8 cellular contexts compared by ENCODE assay signal in the genomic region with DNA sequence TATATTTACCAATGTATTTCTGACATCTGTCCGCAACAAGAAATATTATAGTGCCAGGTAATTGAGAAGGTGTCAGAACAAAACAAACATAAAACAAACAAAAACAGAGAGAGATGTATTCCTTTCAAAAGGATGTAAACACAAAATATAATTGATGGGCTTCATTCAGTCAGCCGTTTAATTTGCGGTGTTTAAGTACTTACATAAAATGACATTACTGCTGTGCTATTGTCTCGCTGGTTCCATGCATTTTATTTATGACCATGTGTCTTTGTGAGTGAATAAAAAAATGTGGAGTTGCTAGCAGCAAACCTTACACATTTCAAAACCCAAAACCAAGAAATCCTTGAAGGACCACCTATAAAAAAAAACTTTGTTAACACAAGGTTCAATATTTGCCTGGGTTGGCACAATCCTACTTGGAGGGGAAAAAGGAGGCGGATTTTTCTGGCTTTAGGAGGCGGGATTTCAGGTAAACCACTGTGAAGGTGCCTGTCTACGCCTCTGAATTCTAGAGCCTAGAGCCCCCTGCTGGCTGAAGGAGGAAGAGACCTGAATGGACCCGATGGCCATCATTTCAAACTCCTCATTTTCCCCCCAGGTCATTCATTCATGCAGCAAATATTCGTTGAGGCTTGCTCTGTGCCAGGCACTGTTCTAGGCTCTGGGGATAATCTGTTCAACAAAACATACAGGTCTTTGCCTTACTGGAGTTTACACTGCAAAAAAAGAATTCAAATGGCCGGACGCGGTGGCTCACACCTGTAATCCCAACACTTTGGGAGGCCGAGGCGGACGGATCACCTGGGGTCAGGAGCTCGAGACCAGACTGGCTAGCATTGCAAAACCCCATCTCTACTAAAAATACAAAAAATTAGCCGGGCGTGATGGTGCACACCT.
DNase-seq lines count a peak whose midpoint lies in the region; ATAC-seq and TF ChIP-seq lines count a peak whose summit lies in the region.

No MANE protein-coding gene starts in this region.

- no peak overlapping the region for H3K4me3 Mint-ChIP-seq in activated CD4-positive, alpha-beta T cell treated with anti-CD3 and anti-CD28 coated beads for 36 hours
- no peak overlapping the region for H3K4me3 Mint-ChIP-seq in memory B cell

- no peaks in the 10 kb centered on the region for H3K36me3 Mint-ChIP-seq in activated CD4-positive, alpha-beta T cell treated with anti-CD3 and anti-CD28 coated beads for 36 hours (ENCODE audit: low read depth)
- H3K36me3 Mint-ChIP-seq in memory B cell: no peaks in the 10 kb centered on the region

- CTCF ChIA-PET in activated CD4-positive, alpha-beta T cell treated with anti-CD3 and anti-CD28 coated beads for 36 hours (lab: Charles Lee): interaction anchor here (0.6 to 4.0 kb wide), 15 partner anchors 9 to 304 kb away, joined by 3 to 52 read pairs (median 4); no protein-coding TSS in a partner anchor

- DNase-seq in DMS 273 treated with DMSO at 0.1 percent for 48 hours (lab: John Stamatoyannopoulos, UW) (peak; percentile 39), NCI-H345 (lab: John Stamatoyannopoulos, UW) (peak; percentile 87), coronary artery (ENCODE audit: low spot score) (no peak), memory B cell (ENCODE audit: low spot score in 2 of 2) (peak; percentile 63 to 74)
- peak; percentile 85 for DNase-seq in activated CD4-positive, alpha-beta T cell treated with anti-CD3 and anti-CD28 coated beads for 36 hours
- DNase-seq in stimulated activated CD8-positive, alpha-beta memory T cell treated with anti-CD3 and anti-CD28 coated beads, Interleukin-7, amount 100 ng/mL, for 1 hour (ENCODE audit: low read depth in 2 of 2): peak; percentile 43 to 59

- intact Hi-C loops in activated CD4-positive, alpha-beta T cell treated with anti-CD3 and anti-CD28 coated beads for 36 hours (cut with DNase I, micrococcal nuclease): loop anchor here (1.0 kb wide), 1 partner anchor 168 kb away; no protein-coding TSS in a partner anchor

- peaks cover 16% of the 10 kb centered on the region for H3K27me3 Mint-ChIP-seq in activated CD4-positive, alpha-beta T cell treated with anti-CD3 and anti-CD28 coated beads for 36 hours
- peaks cover 26% of the 10 kb centered on the region for H3K27me3 Mint-ChIP-seq in memory B cell

- H3K27ac Mint-ChIP-seq in activated CD4-positive, alpha-beta T cell treated with anti-CD3 and anti-CD28 coated beads for 36 hours: no peak overlapping the region
- no peak overlapping the region for H3K27ac Mint-ChIP-seq in memory B cell

- peaks cover 3% of the 10 kb centered on the region for H3K4me1 Mint-ChIP-seq in activated CD4-positive, alpha-beta T cell treated with anti-CD3 and anti-CD28 coated beads for 36 hours
- H3K4me1 Mint-ChIP-seq in memory B cell: peaks cover 3% of the 10 kb centered on the region

- no peak overlapping the region for H3K27ac ChIP-seq in coronary artery

- H3K4me3 ChIP-seq in coronary artery: no peak overlapping the region

- H3K9me3 Mint-ChIP-seq in activated CD4-positive, alpha-beta T cell treated with anti-CD3 and anti-CD28 coated beads for 36 hours (ENCODE audit: low read depth): no peaks in the 10 kb centered on the region
- H3K9me3 Mint-ChIP-seq in memory B cell: peaks cover 1% of the 10 kb centered on the region

- POLR2A ChIA-PET in activated CD4-positive, alpha-beta T cell treated with anti-CD3 and anti-CD28 coated beads for 36 hours (lab: Charles Lee): no interaction called here

- peak; percentile 37 for TF ChIP-seq CTCF in coronary artery (IDR thresholded peaks at IDR 0.05)

- ATAC-seq in HG02938 (IDR thresholded peaks at IDR 0.05; ENCODE audit: unreplicated experiment) (peak; percentile 59), memory B cell (ENCODE audit: low read depth) (peak; percentile 85), HG03196 (IDR thresholded peaks at IDR 0.05; ENCODE audit: unreplicated experiment) (no peak)
- ATAC-seq in activated CD4-positive, alpha-beta T cell treated with anti-CD3 and anti-CD28 coated beads for 36 hours: peak; percentile 94
